ENCODE assay signal across 1 cellular context in genomic region chr15:45376300-45376928, GRCh38.
TF ChIP-seq lines count a peak whose summit lies in the region.

No MANE protein-coding gene starts in this region.

TF ChIP-seq in HepG2, 621 proteins besides CTCF, POLR2A, EP300 and RAD21:
- TF ChIP-seq THYN1 (CRISPR knock-in tag; IDR thresholded peaks at IDR 0.05; ENCODE audit: borderline replicate concordance, low read depth) (no peak), ZBTB38 (CRISPR knock-in tag; IDR thresholded peaks at IDR 0.05) (peak; percentile 74), ZNF687 (CRISPR knock-in tag; IDR thresholded peaks at IDR 0.05) (0 out of 2 replicates have a peak, but pooled peaks have one; percentile 14)
- TF ChIP-seq, protein P1, sequence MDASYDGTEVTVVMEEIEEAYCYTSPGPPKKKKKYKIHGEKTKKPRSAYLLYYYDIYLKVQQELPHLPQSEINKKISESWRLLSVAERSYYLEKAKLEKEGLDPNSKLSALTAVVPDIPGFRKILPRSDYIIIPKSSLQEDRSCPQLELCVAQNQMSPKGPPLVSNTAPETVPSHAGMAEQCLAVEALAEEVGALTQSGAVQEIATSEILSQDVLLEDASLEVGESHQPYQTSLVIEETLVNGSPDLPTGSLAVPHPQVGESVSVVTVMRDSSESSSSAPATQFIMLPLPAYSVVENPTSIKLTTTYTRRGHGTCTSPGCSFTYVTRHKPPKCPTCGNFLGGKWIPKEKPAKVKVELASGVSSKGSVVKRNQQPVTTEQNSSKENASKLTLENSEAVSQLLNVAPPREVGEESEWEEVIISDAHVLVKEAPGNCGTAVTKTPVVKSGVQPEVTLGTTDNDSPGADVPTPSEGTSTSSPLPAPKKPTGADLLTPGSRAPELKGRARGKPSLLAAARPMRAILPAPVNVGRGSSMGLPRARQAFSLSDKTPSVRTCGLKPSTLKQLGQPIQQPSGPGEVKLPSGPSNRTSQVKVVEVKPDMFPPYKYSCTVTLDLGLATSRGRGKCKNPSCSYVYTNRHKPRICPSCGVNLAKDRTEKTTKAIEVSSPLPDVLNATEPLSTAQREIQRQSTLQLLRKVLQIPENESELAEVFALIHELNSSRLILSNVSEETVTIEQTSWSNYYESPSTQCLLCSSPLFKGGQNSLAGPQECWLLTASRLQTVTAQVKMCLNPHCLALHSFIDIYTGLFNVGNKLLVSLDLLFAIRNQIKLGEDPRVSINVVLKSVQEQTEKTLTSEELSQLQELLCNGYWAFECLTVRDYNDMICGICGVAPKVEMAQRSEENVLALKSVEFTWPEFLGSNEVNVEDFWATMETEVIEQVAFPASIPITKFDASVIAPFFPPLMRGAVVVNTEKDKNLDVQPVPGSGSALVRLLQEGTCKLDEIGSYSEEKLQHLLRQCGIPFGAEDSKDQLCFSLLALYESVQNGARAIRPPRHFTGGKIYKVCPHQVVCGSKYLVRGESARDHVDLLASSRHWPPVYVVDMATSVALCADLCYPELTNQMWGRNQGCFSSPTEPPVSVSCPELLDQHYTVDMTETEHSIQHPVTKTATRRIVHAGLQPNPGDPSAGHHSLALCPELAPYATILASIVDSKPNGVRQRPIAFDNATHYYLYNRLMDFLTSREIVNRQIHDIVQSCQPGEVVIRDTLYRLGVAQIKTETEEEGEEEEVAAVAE (CRISPR knock-in tag; IDR thresholded peaks at IDR 0.05; ENCODE audit: borderline replicate concordance), result no peak
